8 cellular contexts compared by ENCODE assay signal in the genomic region with DNA sequence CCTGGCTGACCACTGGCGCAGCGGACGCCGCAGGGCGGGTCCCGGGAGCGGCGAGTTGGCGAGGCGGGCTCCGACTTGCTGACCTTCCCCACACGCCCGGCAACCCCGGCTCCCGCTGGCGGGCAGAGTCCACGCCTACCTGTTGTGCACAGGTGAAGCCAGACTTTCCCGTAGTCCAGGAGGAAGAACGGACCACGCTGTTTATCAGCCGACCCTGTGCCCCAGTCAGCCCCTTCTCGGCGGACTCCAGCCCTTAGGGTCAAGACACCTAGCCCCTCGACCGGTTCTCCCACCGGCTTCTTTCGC. TPM values are rescaled to one million over a fixed set of nuclear protein-coding genes. Genes with fewer than 3 reads are reported as not detected.
DNase-seq lines count a peak whose midpoint lies in the region; TF ChIP-seq lines count a peak whose summit lies in the region.

No MANE protein-coding gene starts in this region.

- H3K36me3 ChIP-seq in right atrium auricular region: no peaks in the 10 kb centered on the region

- H3K4me3 ChIP-seq in right atrium auricular region: peak overlapping the region; percentile 95 to 99

- peak overlapping the region; percentile 91 for H3K4me3 Mint-ChIP-seq in HFFc6

- peak; percentile 2 to 9 for DNase-seq in activated CD4-positive, alpha-beta T cell treated with anti-CD3 and anti-CD28 coated beads for 4 hours
- DNase-seq in activated CD4-positive, alpha-beta T cell treated with anti-CD3 and anti-CD28 coated beads for 48 hours: no peak
- no peak for DNase-seq in HFFc6
- peak; percentile 3 for DNase-seq in NCI-H146 treated with DMSO at 0.1 percent for 48 hours (lab: John Stamatoyannopoulos, UW; ENCODE audit: unreplicated experiment)
- peak in 41 of 58 donors; percentile 5 to 72 (median 38) for DNase-seq in anterior cingulate cortex (lab: John Stamatoyannopoulos, UW)
- DNase-seq in right atrium auricular region (ENCODE audit: low spot score): peak; percentile 67
- DNase-seq in putamen (ENCODE audit: low spot score): peak; percentile 7
- DNase-seq in MV-4-11 (lab: John Stamatoyannopoulos, UW): no peak

- H3K4me1 Mint-ChIP-seq in HFFc6 (ENCODE audit: low read depth): peaks cover 31% of the 10 kb centered on the region

- TF ChIP-seq CTCF in HFFc6 (IDR thresholded peaks at IDR 0.05) (no peak), right atrium auricular region (IDR thresholded peaks at IDR 0.05) (no peak)

- H3K36me3 Mint-ChIP-seq in HFFc6 (ENCODE audit: low read depth): 0 out of 2 replicates have a peak, but pooled peaks cover 8% of the 10 kb centered on the region

- no peaks in the 10 kb centered on the region for H3K9me3 ChIP-seq in right atrium auricular region

- H3K27me3 ChIP-seq in right atrium auricular region: no peaks in the 10 kb centered on the region

- H3K27ac Mint-ChIP-seq in HFFc6: peak overlapping the region; percentile 95

- H3K27ac ChIP-seq in right atrium auricular region: peak overlapping the region; percentile 86 to 93

- H3K4me1 ChIP-seq in right atrium auricular region: peaks cover 0 to 24% of the 10 kb centered on the region in 2 donors

- no peaks in the 10 kb centered on the region for H3K9me3 Mint-ChIP-seq in HFFc6

- no peaks in the 10 kb centered on the region for H3K27me3 Mint-ChIP-seq in HFFc6 (ENCODE audit: insufficient read depth)

RNA-seq across cellular contexts. Expression of gene HEATR5A, which starts 0.4 kb away (rescaled TPM):
- total RNA-seq in HFFc6 (2021; fragmentation: NEBNext Ultra II Directional; extraction: Animal tissue kit (Norgen Biotek cat#: 25700)): 10 to 100 TPM; 59.7 to 83.3 (median 66.4) TPM
- total RNA-seq in right atrium auricular region: 10 to 100 TPM; 29.0 to 29.3 TPM

RNA-seq across cellular contexts. Expression of gene DTD2, which starts 37.3 kb away (rescaled TPM):
- 10 to 100 TPM; 24.8 to 31.3 (median 29.0) TPM for total RNA-seq in HFFc6 (2021; fragmentation: NEBNext Ultra II Directional; extraction: Animal tissue kit (Norgen Biotek cat#: 25700))
- 10 to 100 TPM; 10.5 to 18.3 TPM for total RNA-seq in right atrium auricular region

Comparison
In these comparisons a context has a peak if more than half of its experiments do, and no peak if none do; other contexts are left out.
1. DNase-seq: peak in activated CD4-positive, alpha-beta T cell treated with anti-CD3 and anti-CD28 coated beads for 4 hours (2 of 2), NCI-H146 treated with DMSO at 0.1 percent for 48 hours (single experiment), anterior cingulate cortex (41 of 58), right atrium auricular region (single experiment) and putamen (single experiment); none in activated CD4-positive, alpha-beta T cell treated with anti-CD3 and anti-CD28 coated beads for 48 hours (single experiment), HFFc6 (single experiment) and MV-4-11 (single experiment).